Comparison of ENCODE assay signal across 9 cellular contexts in the genomic region with DNA sequence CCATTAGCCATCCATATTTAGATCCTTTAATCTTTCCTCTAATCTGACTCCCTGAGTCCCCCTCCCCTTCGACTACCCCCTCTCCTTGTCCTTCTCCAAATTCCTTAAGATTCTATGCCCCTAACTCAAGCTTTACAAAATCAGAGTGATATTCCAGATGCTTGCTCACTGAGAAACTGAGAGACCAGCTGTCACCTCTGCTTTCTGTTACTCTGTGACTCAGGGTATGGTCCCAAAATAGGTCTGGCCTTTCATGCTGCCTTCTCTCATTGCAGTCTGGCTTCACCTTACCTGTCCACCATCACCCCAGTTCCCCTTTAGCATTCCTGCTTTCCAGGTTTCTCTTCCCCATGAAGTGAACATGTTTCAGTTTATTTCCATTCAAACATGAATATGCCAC.
DNase-seq lines count a peak whose midpoint lies in the region; ATAC-seq, FAIRE-seq and TF ChIP-seq lines count a peak whose summit lies in the region.
"Had no signal": no experiment of that assay in that cellular context is flagged by ENCODE, and none has a peak within 500 bp of the region (broad histone marks: within the 10 kb centered on the region; RNA-seq: fewer than 3 reads in every experiment).

No MANE protein-coding gene starts in this region.

- H3K9me3 ChIP-seq in mesenchymal stem cell (ENCODE audit: control insufficient read depth, low read length) (no peaks in the 10 kb centered on the region), vagina (no peaks in the 10 kb centered on the region)

- no peak overlapping the region for H3K23ac ChIP-seq in mesenchymal stem cell (ENCODE audit: low read length in 2 of 2)

- H3K27ac Mint-ChIP-seq in chondrocyte (ENCODE audit: unreplicated experiment) = peak overlapping the region; percentile 32

- H2BK5ac ChIP-seq in mesenchymal stem cell (ENCODE audit: low read depth, low read length, poor library complexity, severe bottlenecking) = no peak overlapping the region

- no peak for TF ChIP-seq POLR2A in vagina (IDR thresholded peaks at IDR 0.05)

- DNase-seq in GM12865 (ENCODE audit: low read depth) = peak; percentile 44
- peak; percentile 30 for DNase-seq in GM20000 (ENCODE audit: low spot score)
- DNase-seq in chondrocyte (ENCODE audit: low spot score) = no peak
- DNase-seq in mesenchymal stem cell = no peak
- no peak for DNase-seq in RCC 7860 (ENCODE audit: low spot score)
- no peak for DNase-seq in DMS114 treated with DMSO at 0.1 percent for 48 hours (lab: John Stamatoyannopoulos, UW; ENCODE audit: unreplicated experiment)
- no peak for DNase-seq in vagina (ENCODE audit: extremely low spot score in 2 of 2)
- DNase-seq: stimulated activated CD4-positive, alpha-beta T cell treated with anti-CD3 and anti-CD28 coated beads, Interleukin-4, amount 100 ng/mL, for 4 hours had no signal

- H3K36me3 Mint-ChIP-seq in chondrocyte (ENCODE audit: low read depth) = no peaks in the 10 kb centered on the region

- H3K4me1 ChIP-seq in mesenchymal stem cell (ENCODE audit: control insufficient read depth, insufficient read depth, low read depth, low read length) (peaks cover 2% of the 10 kb centered on the region), vagina (peaks cover 14% of the 10 kb centered on the region)

- no peaks in the 10 kb centered on the region for H3K79me1 ChIP-seq in mesenchymal stem cell (replicated peaks; ENCODE audit: low read length, poor library complexity, severe bottlenecking)

- no peak overlapping the region for H3K4me2 ChIP-seq in mesenchymal stem cell (ENCODE audit: low read length, poor library complexity, severe bottlenecking)

- no peak for FAIRE-seq in RCC 7860 (lab: Jason Lieb, UNC)

- WGBS in mesenchymal stem cell = 65% methylated on average over 1 of the region's 1 CpG

- intact Hi-C loops in vagina (cut with DNase I) = no loop called here

- no peak overlapping the region for H2AK5ac ChIP-seq in mesenchymal stem cell (ENCODE audit: low read length, severe bottlenecking)

- H4K8ac ChIP-seq in mesenchymal stem cell (ENCODE audit: low read length) = no peak overlapping the region

- no peak overlapping the region for H4K91ac ChIP-seq in mesenchymal stem cell (ENCODE audit: low read length)

- H3K27me3 Mint-ChIP-seq in chondrocyte (ENCODE audit: low read depth) = no peaks in the 10 kb centered on the region

- H3K4me3 ChIP-seq in GM12865 (ENCODE audit: low read depth, low read length) (no peak overlapping the region), mesenchymal stem cell (ENCODE audit: insufficient read depth in 1 of 2, low read depth in 1 of 2, low read length in 2 of 2) (no peak overlapping the region), vagina (no peak overlapping the region)

- H3K4me3 Mint-ChIP-seq in chondrocyte (ENCODE audit: unreplicated experiment) = no peak overlapping the region

- H3K27me3 ChIP-seq in mesenchymal stem cell (ENCODE audit: control insufficient read depth in 1 of 2, insufficient read depth in 1 of 2, low read length in 2 of 2) (no peaks in the 10 kb centered on the region), vagina (no peaks in the 10 kb centered on the region)

- H3K36me3 ChIP-seq in mesenchymal stem cell (ENCODE audit: control insufficient read depth in 1 of 2, insufficient read depth in 2 of 2, low read depth in 1 of 2, low read length in 2 of 2) (no peaks in the 10 kb centered on the region), vagina (no peaks in the 10 kb centered on the region)

- no peak overlapping the region for H3K4ac ChIP-seq in mesenchymal stem cell (ENCODE audit: low read depth in 1 of 2, low read length in 2 of 2)

- H3K27ac ChIP-seq in mesenchymal stem cell (ENCODE audit: low read length, poor library complexity, severe bottlenecking) (no peak overlapping the region), vagina (no peak overlapping the region)

- H2BK120ac ChIP-seq in mesenchymal stem cell (ENCODE audit: low read depth, low read length) = no peak overlapping the region

- no peak for TF ChIP-seq CTCF in GM12865 (IDR thresholded peaks at IDR 0.05; ENCODE audit: insufficient read depth, low read depth, low read length, missing control alignments)
- no peak for TF ChIP-seq CTCF in GM20000 (IDR thresholded peaks at IDR 0.05; ENCODE audit: extremely low read depth, missing control alignments)
- no peak for TF ChIP-seq CTCF in chondrocyte (IDR thresholded peaks at IDR 0.05)
- TF ChIP-seq CTCF in vagina (IDR thresholded peaks at IDR 0.05) = no peak

- H3K14ac ChIP-seq in mesenchymal stem cell (ENCODE audit: low read length in 2 of 2) = no peak overlapping the region

- H3K9me3 Mint-ChIP-seq in chondrocyte (ENCODE audit: low read depth) = no peaks in the 10 kb centered on the region

- H2BK12ac ChIP-seq in mesenchymal stem cell (ENCODE audit: low read length in 2 of 2) = no peak overlapping the region

- no peak overlapping the region for H2BK15ac ChIP-seq in mesenchymal stem cell (ENCODE audit: low read depth, poor library complexity, severe bottlenecking)

- H3K18ac ChIP-seq in mesenchymal stem cell (ENCODE audit: low read depth in 1 of 2, low read length in 2 of 2) = no peak overlapping the region

- no peak overlapping the region for H2AFZ ChIP-seq in mesenchymal stem cell (ENCODE audit: low read depth, low read length)

- peaks cover 43% of the 10 kb centered on the region for H3K4me1 Mint-ChIP-seq in chondrocyte (ENCODE audit: low read depth)

- peak; percentile 42 for ATAC-seq in HG03135 (IDR thresholded peaks at IDR 0.05; ENCODE audit: unreplicated experiment)

- H3K9ac ChIP-seq in mesenchymal stem cell (ENCODE audit: low read length) = no peak overlapping the region

Comparison
In these comparisons a context has a peak if more than half of its experiments do, and no peak if none do; other contexts are left out.
1. DNase-seq: peak in GM12865 (single experiment) and GM20000 (single experiment); none in chondrocyte (single experiment), mesenchymal stem cell (single experiment), RCC 7860 (single experiment), DMS114 treated with DMSO at 0.1 percent for 48 hours (single experiment) and vagina (0 of 2).